10 cellular contexts compared by ENCODE assay signal in the genomic region with DNA sequence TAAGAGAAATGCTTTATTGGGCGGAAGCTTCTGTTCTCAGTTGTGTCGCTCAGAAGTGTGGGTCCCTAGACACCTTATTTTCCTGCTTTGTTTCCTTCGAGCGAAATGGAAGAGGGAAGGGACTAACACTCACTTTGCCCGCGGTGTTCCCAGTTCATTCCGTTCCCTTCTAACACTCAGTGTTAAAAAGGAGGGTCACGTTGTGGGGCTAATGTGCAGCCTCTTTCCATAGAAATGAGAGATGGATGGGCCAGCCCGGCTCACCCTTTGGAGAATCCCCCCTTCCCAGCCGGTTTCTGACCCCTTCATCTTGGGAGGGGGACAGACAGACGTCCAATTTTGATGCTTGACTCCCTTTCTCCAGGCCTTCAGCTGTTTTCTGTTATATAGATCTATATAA. TPM values are rescaled to one million over a fixed set of nuclear protein-coding genes. Genes with fewer than 3 reads are reported as not detected.
DNase-seq lines count a peak whose midpoint lies in the region; ATAC-seq and TF ChIP-seq lines count a peak whose summit lies in the region.
"Had no signal": no experiment of that assay in that cellular context is flagged by ENCODE, and none has a peak within 500 bp of the region (broad histone marks: within the 10 kb centered on the region; RNA-seq: fewer than 3 reads in every experiment).

No MANE protein-coding gene starts in this region.

- H3K4me3 ChIP-seq in left lung (peak overlapping the region; percentile 88 to 93), stomach smooth muscle (ENCODE audit: low read length in 2 of 2) (peak overlapping the region; percentile 68 to 78), transverse colon (peak overlapping the region in 1 of 4 donors; percentile 81)

- TF ChIP-seq CTCF in left lung (IDR thresholded peaks at IDR 0.05), result no peak
- no peak for TF ChIP-seq CTCF in transverse colon (IDR thresholded peaks at IDR 0.05)

- H3K27me3 Mint-ChIP-seq in activated T-cell treated with anti-CD3 and anti-CD28 coated beads, Interleukin-2, amount 50 U/mL, for 4 hours (ENCODE audit: low read depth), result no peaks in the 10 kb centered on the region
- H3K27me3 Mint-ChIP-seq in activated T-helper 2 cell treated with anti-CD3 and anti-CD28 coated beads, Interferon-gamma antibody, Interleukin-2, Interleukin-4, amounts not matched to agents 10 μg/mL and 5 μg/mL and 100 μg/mL, durations not matched to agents 14 hours and 24 hours and 36 hours (ENCODE audit: low read depth), result no peaks in the 10 kb centered on the region

- no peak for TF ChIP-seq POLR2A in transverse colon (IDR thresholded peaks at IDR 0.05)

- H3K36me3 ChIP-seq in left lung, result peaks cover 0 to 14% of the 10 kb centered on the region in 2 donors
- no peaks in the 10 kb centered on the region for H3K36me3 ChIP-seq in stomach smooth muscle (ENCODE audit: control insufficient read depth in 2 of 2, insufficient read depth in 2 of 2, low read length in 2 of 2)
- H3K36me3 ChIP-seq in transverse colon, result no peaks in the 10 kb centered on the region
- H3K36me3 ChIP-seq: right lobe of liver had no signal

- H3K4me1 ChIP-seq in left lung (peaks cover 9 to 74% of the 10 kb centered on the region in 2 donors), stomach smooth muscle (ENCODE audit: control insufficient read depth, insufficient read depth, low read length) (peaks cover 39% of the 10 kb centered on the region), transverse colon (peaks cover 6 to 37% (median 19%) of the 10 kb centered on the region in 4 donors)

- intact Hi-C loops in activated T-helper 2 cell treated with anti-CD3 and anti-CD28 coated beads, Interferon-gamma antibody, Interleukin-2, Interleukin-4, amounts not matched to agents 10 μg/mL and 5 μg/mL and 100 μg/mL, durations not matched to agents 14 hours and 24 hours and 36 hours (cut with micrococcal nuclease), result no loop called here
- intact Hi-C loops in left lung (cut with DNase I) (no loop called here), transverse colon (cut with DNase I; ENCODE audit: low total_unique reads) (no loop called here)

- 95 to 100% methylated on average over 1 to 11 of the region's 11 CpGs for WGBS in transverse colon (ENCODE audit: low coverage in 1 of 2), 2 donors

- no peak for ATAC-seq in activated T-cell treated with anti-CD3 and anti-CD28 coated beads, Interleukin-2, amount 50 U/mL, for 4 hours
- no peak for ATAC-seq in left lung
- ATAC-seq in HG03342 (IDR thresholded peaks at IDR 0.05; ENCODE audit: unreplicated experiment), result no peak

- H3K27ac ChIP-seq in left lung, result peak overlapping the region; percentile 98 to 99
- no peak overlapping the region for H3K27ac ChIP-seq in stomach smooth muscle (ENCODE audit: low read length)
- H3K27ac ChIP-seq in transverse colon, result no peak overlapping the region
- H3K27ac ChIP-seq: epithelial cell of prostate had no signal

- H3K9ac ChIP-seq in stomach smooth muscle (ENCODE audit: low read length in 2 of 2), result peak overlapping the region; percentile 29 to 81

- peaks cover 45% of the 10 kb centered on the region for H3K4me1 Mint-ChIP-seq in activated T-cell treated with anti-CD3 and anti-CD28 coated beads, Interleukin-2, amount 50 U/mL, for 4 hours (ENCODE audit: low read depth)
- peaks cover 46% of the 10 kb centered on the region for H3K4me1 Mint-ChIP-seq in activated T-helper 2 cell treated with anti-CD3 and anti-CD28 coated beads, Interferon-gamma antibody, Interleukin-2, Interleukin-4, amounts not matched to agents 10 μg/mL and 5 μg/mL and 100 μg/mL, durations not matched to agents 14 hours and 24 hours and 36 hours (ENCODE audit: low read depth)

- no peak for TF ChIP-seq EP300 in transverse colon (IDR thresholded peaks at IDR 0.05; ENCODE audit: low read depth)

- H3K4me3 Mint-ChIP-seq in activated T-cell treated with anti-CD3 and anti-CD28 coated beads, Interleukin-2, amount 50 U/mL, for 4 hours, result peak overlapping the region; percentile 86
- H3K4me3 Mint-ChIP-seq in activated T-helper 2 cell treated with anti-CD3 and anti-CD28 coated beads, Interferon-gamma antibody, Interleukin-2, Interleukin-4, amounts not matched to agents 10 μg/mL and 5 μg/mL and 100 μg/mL, durations not matched to agents 14 hours and 24 hours and 36 hours (ENCODE audit: low read depth), result peak overlapping the region; percentile 87

- no peaks in the 10 kb centered on the region for H3K9me3 ChIP-seq in left lung
- H3K9me3 ChIP-seq in stomach smooth muscle (ENCODE audit: control insufficient read depth in 2 of 2, low read length in 2 of 2), result no peaks in the 10 kb centered on the region
- no peaks in the 10 kb centered on the region for H3K9me3 ChIP-seq in transverse colon
- H3K9me3 ChIP-seq: right lobe of liver had no signal

- no peaks in the 10 kb centered on the region for H3K36me3 Mint-ChIP-seq in activated T-cell treated with anti-CD3 and anti-CD28 coated beads, Interleukin-2, amount 50 U/mL, for 4 hours (ENCODE audit: insufficient read depth)
- H3K36me3 Mint-ChIP-seq in activated T-helper 2 cell treated with anti-CD3 and anti-CD28 coated beads, Interferon-gamma antibody, Interleukin-2, Interleukin-4, amounts not matched to agents 10 μg/mL and 5 μg/mL and 100 μg/mL, durations not matched to agents 14 hours and 24 hours and 36 hours (ENCODE audit: low read depth), result peaks cover 9% of the 10 kb centered on the region

- in situ Hi-C loops in transverse colon (cut with MboI; ENCODE audit: low pct_ligation_motif_present in 1 of 4, low pct_unique_long_range_greater_than_20kb in 1 of 4, low sequenced_read_pairs in 3 of 4), result loop anchor here in 1 of 4 donors (10.0 kb wide), 1 partner anchor 57 kb away; no protein-coding TSS in a partner anchor

- no peaks in the 10 kb centered on the region for H3K27me3 ChIP-seq in left lung
- H3K27me3 ChIP-seq in stomach smooth muscle (ENCODE audit: control insufficient read depth in 1 of 2, insufficient read depth in 2 of 2, low read length in 2 of 2), result no peaks in the 10 kb centered on the region
- H3K27me3 ChIP-seq in transverse colon, result no peaks in the 10 kb centered on the region
- H3K27me3 ChIP-seq: right lobe of liver had no signal

- H3K9me3 Mint-ChIP-seq in activated T-cell treated with anti-CD3 and anti-CD28 coated beads, Interleukin-2, amount 50 U/mL, for 4 hours, result no peaks in the 10 kb centered on the region
- H3K9me3 Mint-ChIP-seq in activated T-helper 2 cell treated with anti-CD3 and anti-CD28 coated beads, Interferon-gamma antibody, Interleukin-2, Interleukin-4, amounts not matched to agents 10 μg/mL and 5 μg/mL and 100 μg/mL, durations not matched to agents 14 hours and 24 hours and 36 hours, result no peaks in the 10 kb centered on the region

- DNase-seq in activated T-cell treated with anti-CD3 and anti-CD28 coated beads, Interleukin-2, amount 50 U/mL, for 4 hours, result no peak
- DNase-seq in activated T-cell treated with anti-CD3 and anti-CD28 coated beads, Interleukin-2, amount 50 U/mL, for 1 hour, result no peak
- no peak for DNase-seq in activated T-helper 2 cell treated with anti-CD3 and anti-CD28 coated beads, Interferon-gamma antibody, Interleukin-2, Interleukin-4, amounts not matched to agents 10 μg/mL and 5 μg/mL and 100 μg/mL, durations not matched to agents 14 hours and 24 hours and 36 hours (ENCODE audit: low spot score)
- no peak for DNase-seq in left lung
- DNase-seq in NCI-H2107 treated with DMSO at 0.1 percent for 48 hours (lab: John Stamatoyannopoulos, UW; ENCODE audit: unreplicated experiment), result no peak
- DNase-seq in transverse colon, result no peak

- no peak overlapping the region for H3K27ac Mint-ChIP-seq in activated T-helper 2 cell treated with anti-CD3 and anti-CD28 coated beads, Interferon-gamma antibody, Interleukin-2, Interleukin-4, amounts not matched to agents 10 μg/mL and 5 μg/mL and 100 μg/mL, durations not matched to agents 14 hours and 24 hours and 36 hours

RNA-seq across cellular contexts. Expression of a gene that starts 2.3 kb away (rescaled TPM):
- 10 to 100 TPM; 34.7 to 40.8 (median 35.6) TPM for total RNA-seq in activated T-cell treated with anti-CD3 and anti-CD28 coated beads, Interleukin-2, amount 50 U/mL, for 4 hours
- 72.0 and 75.2 TPM in 2 replicates for total RNA-seq in activated T-helper 2 cell treated with anti-CD3 and anti-CD28 coated beads, Interferon-gamma antibody, Interleukin-2, Interleukin-4, amounts not matched to agents 10 μg/mL and 5 μg/mL and 100 μg/mL, durations not matched to agents 14 hours and 24 hours and 36 hours
- total RNA-seq in left lung (100 to 1,000 TPM; 271 to 457 TPM), transverse colon (10 to 100 TPM; 10.2 to 17.5 (median 13.3) TPM)

Comparison
In these comparisons a context has a peak if more than half of its experiments do, and no peak if none do; other contexts are left out.
1. H3K27ac ChIP-seq: peak in left lung (2 of 2); none in stomach smooth muscle (single experiment) and transverse colon (0 of 4).